ENCODE assay signal across 11 cellular contexts in the genomic region with DNA sequence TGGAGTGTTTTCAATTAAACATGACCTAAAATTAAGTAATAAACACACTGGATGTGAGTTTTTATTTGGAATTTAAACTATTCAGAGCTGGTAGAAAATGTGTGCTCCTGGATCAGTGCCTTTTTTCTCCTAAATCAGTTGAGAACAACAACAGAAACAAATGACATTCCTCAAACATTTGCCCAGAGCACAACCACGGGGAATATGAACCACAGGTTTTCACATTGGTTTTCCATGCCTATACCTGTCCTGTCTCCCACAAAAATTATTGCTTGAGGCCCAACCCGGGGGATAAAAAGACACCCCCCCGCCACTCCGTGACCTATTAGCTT. TPM values are rescaled to one million over a fixed set of nuclear protein-coding genes. Genes with fewer than 3 reads are reported as not detected.
DNase-seq lines count a peak whose midpoint lies in the region; ATAC-seq, FAIRE-seq and TF ChIP-seq lines count a peak whose summit lies in the region.
"Had no signal": no experiment of that assay in that cellular context is flagged by ENCODE, and none has a peak within 500 bp of the region (broad histone marks: within the 10 kb centered on the region; RNA-seq: fewer than 3 reads in every experiment).

No MANE protein-coding gene starts in this region.

- 81% methylated on average over 4 of the region's 4 CpGs for WGBS in smooth muscle cell (ENCODE audit: low lambda C conversion rate)

- FAIRE-seq in frontal cortex (lab: Jason Lieb, UNC): no peak

- ATAC-seq in HG03139 (IDR thresholded peaks at IDR 0.05; ENCODE audit: unreplicated experiment): no peak

- H3K4me3 ChIP-seq in HUES48 (ENCODE audit: low read depth, low read length): no peak overlapping the region
- peak overlapping the region; percentile 52 for H3K4me3 ChIP-seq in adipocyte (ENCODE audit: low read length)
- H3K4me3 ChIP-seq in iPS-20b (ENCODE audit: low read length): no peak overlapping the region
- H3K4me3 ChIP-seq in smooth muscle cell: no peak overlapping the region
- H3K4me3 ChIP-seq: colonic mucosa, upper lobe of left lung had no signal

- H3K9me3 ChIP-seq in HUES48 (ENCODE audit: control insufficient read depth, insufficient read depth, low read length) (no peaks in the 10 kb centered on the region), adipocyte (ENCODE audit: control insufficient read depth, low read length) (no peaks in the 10 kb centered on the region), iPS-20b (ENCODE audit: insufficient read depth, low read depth, low read length) (no peaks in the 10 kb centered on the region), smooth muscle cell (replicated peaks; ENCODE audit: low read depth) (no peaks in the 10 kb centered on the region)
- H3K9me3 ChIP-seq: colonic mucosa, upper lobe of left lung had no signal

- H3K79me2 ChIP-seq in smooth muscle cell (ENCODE audit: low read depth): peaks cover 8% of the 10 kb centered on the region

- H3K27ac ChIP-seq in HUES48 (ENCODE audit: low read depth, low read length) (peak overlapping the region; percentile 61), iPS-20b (ENCODE audit: low read length) (peak overlapping the region; percentile 67), smooth muscle cell (ENCODE audit: low read depth) (peak overlapping the region; percentile 32)
- H3K27ac ChIP-seq: C4-2B, colonic mucosa had no signal

- H3K9ac ChIP-seq in HUES48 (ENCODE audit: low read depth, low read length): no peak overlapping the region
- H3K9ac ChIP-seq in adipocyte (ENCODE audit: low read length): no peak overlapping the region
- H3K9ac ChIP-seq in iPS-20b (ENCODE audit: low read depth, low read length): peak overlapping the region; percentile 40; the same call in 1 of the 2 replicates
- no peak overlapping the region for H3K9ac ChIP-seq in smooth muscle cell (ENCODE audit: low read depth)

- no peaks in the 10 kb centered on the region for H3F3A ChIP-seq in smooth muscle cell (ENCODE audit: low read depth)

- peaks cover 30% of the 10 kb centered on the region for H3K36me3 ChIP-seq in HUES48 (ENCODE audit: control insufficient read depth, insufficient read depth, low read length)
- peaks cover 15% of the 10 kb centered on the region for H3K36me3 ChIP-seq in adipocyte (ENCODE audit: control insufficient read depth, insufficient read depth, low read length, severe bottlenecking)
- H3K36me3 ChIP-seq in iPS-20b (ENCODE audit: insufficient read depth, low read depth, low read length): peaks cover 36% of the 10 kb centered on the region
- H3K36me3 ChIP-seq in smooth muscle cell (ENCODE audit: low read depth): no peaks in the 10 kb centered on the region
- H3K36me3 ChIP-seq: colonic mucosa had no signal

- peaks cover 21% of the 10 kb centered on the region for H4K20me1 ChIP-seq in smooth muscle cell (ENCODE audit: low read depth)

- DNase-seq in adipocyte (ENCODE audit: low read depth): no peak
- DNase-seq in smooth muscle cell (lab: John Stamatoyannopoulos, UW; ENCODE audit: unreplicated experiment): no peak
- DNase-seq in activated gamma-delta T cell treated with Interleukin-2 at 50 U/mL for 16 hours: no peak
- DNase-seq in frontal cortex (ENCODE audit: low spot score in 2 of 2): no peak
- DNase-seq: activated B cell treated with CpG ODN at 0.5 μM for 24 hours, colonic mucosa, upper lobe of left lung had no signal

- H3K4me1 ChIP-seq in HUES48 (ENCODE audit: control insufficient read depth, insufficient read depth, low read length): peaks cover 25% of the 10 kb centered on the region
- peaks cover 26% of the 10 kb centered on the region for H3K4me1 ChIP-seq in adipocyte (ENCODE audit: control insufficient read depth, insufficient read depth, low read length)
- H3K4me1 ChIP-seq in iPS-20b (ENCODE audit: insufficient read depth, low read length): peaks cover 17% of the 10 kb centered on the region
- H3K4me1 ChIP-seq in smooth muscle cell (ENCODE audit: low read depth): peaks cover 8% of the 10 kb centered on the region
- H3K4me1 ChIP-seq: colonic mucosa had no signal

- H2AFZ ChIP-seq in smooth muscle cell (ENCODE audit: low read depth): no peak overlapping the region

- TF ChIP-seq CTCF in smooth muscle cell (IDR thresholded peaks at IDR 0.05; ENCODE audit: borderline replicate concordance, insufficient read depth, poor library complexity, severe bottlenecking): no peak

- no peak overlapping the region for H3K4me2 ChIP-seq in smooth muscle cell

- H3K27me3 ChIP-seq in HUES48 (ENCODE audit: control insufficient read depth, insufficient read depth, low read length): no peaks in the 10 kb centered on the region
- H3K27me3 ChIP-seq in adipocyte (replicated peaks; ENCODE audit: control insufficient read depth, insufficient read depth, low read length): no peaks in the 10 kb centered on the region
- no peaks in the 10 kb centered on the region for H3K27me3 ChIP-seq in iPS-20b (ENCODE audit: insufficient read depth, low read length)
- H3K27me3 ChIP-seq in smooth muscle cell (ENCODE audit: low read depth): no peaks in the 10 kb centered on the region
- H3K27me3 ChIP-seq: colonic mucosa, upper lobe of left lung had no signal

RNA-seq across cellular contexts. Expression of gene HSBP1, which starts 6.8 kb away (rescaled TPM):
- 20.3 and 29.9 TPM in 2 replicates for total RNA-seq in smooth muscle cell
- 355 and 390 TPM in 2 replicates for polyA plus RNA-seq in smooth muscle cell
- 126 TPM for total RNA-seq in frontal cortex
